ENCODE assay signal across 8 cellular contexts in the genomic region with DNA sequence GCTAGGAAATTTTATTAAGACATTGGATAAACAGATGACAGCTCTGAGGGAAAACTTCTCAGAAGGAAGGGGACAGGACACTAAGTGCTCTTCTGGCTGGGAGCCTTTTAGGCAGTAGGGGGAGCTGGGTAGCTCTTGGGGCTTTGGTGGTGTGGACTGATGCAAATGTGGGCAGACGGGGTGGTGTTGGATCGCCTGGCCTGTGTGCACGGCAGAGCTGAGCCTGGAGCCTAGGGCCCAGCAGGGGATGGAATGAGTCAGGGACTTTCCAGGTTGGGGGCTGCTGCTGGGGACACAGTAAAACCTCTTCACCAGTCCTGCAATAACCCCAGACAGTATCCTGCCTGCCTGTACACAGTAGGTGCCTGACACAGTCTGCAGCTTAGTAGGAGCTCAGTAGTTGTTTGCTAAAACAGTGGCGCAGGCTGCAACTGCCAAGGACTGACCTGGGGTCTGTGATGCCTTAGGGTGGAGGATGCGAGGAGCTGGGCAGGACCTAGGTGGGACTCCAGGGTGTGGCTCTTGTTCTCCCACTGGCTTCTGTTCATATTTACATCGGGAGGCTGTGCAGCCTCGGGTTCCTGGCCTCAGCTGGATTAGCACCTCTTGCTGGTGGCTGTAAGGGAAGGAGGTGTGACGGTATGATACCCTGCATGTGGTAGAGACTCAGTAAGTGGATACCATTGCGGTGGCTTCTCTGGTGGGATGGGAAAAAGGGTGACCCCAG.
A peak's percentile ranks its signal among the peaks of the same experiment; 100 is the strongest.
DNase-seq lines count a peak whose midpoint lies in the region; ATAC-seq and TF ChIP-seq lines count a peak whose summit lies in the region.

No MANE protein-coding gene starts in this region.

- H3K27ac Mint-ChIP-seq in osteocyte (ENCODE audit: unreplicated experiment), result peak overlapping the region; percentile 85

- TF ChIP-seq CTCF in fibroblast of mammary gland (conservative IDR thresholded peaks at IDR 0.05; ENCODE audit: control insufficient read depth, insufficient read depth, low read depth, low read length) (peak; percentile 67), osteocyte (IDR thresholded peaks at IDR 0.05) (peak; percentile 78)

- no peak for ATAC-seq in HG03521 (IDR thresholded peaks at IDR 0.05; ENCODE audit: unreplicated experiment)

- H3K27ac ChIP-seq in SJCRH30, result no peak overlapping the region

- no peaks in the 10 kb centered on the region for H3K27me3 Mint-ChIP-seq in osteocyte (ENCODE audit: unreplicated experiment)

- no peaks in the 10 kb centered on the region for H3K36me3 ChIP-seq in SJCRH30

- DNase-seq in EL, result peak; percentile 79
- DNase-seq in HCEC 1CT, result peak; percentile 73
- peak; percentile 51 to 62 for DNase-seq in SJCRH30
- DNase-seq in fibroblast of mammary gland (ENCODE audit: low read depth), result peak; percentile 56
- peak; percentile 88 for DNase-seq in osteocyte (ENCODE audit: extremely low spot score, unreplicated experiment)
- DNase-seq in C1 segment of cervical spinal cord (lab: John Stamatoyannopoulos, UW), result no peak
- no peak for DNase-seq in activated T-cell treated with anti-CD3 and anti-CD28 coated beads, Interleukin-2, amount 50 U/mL, for 1 hour

- H3K4me3 ChIP-seq in SJCRH30 (no peak overlapping the region), fibroblast of mammary gland (ENCODE audit: control insufficient read depth, low read depth, low read length) (no peak overlapping the region)

- H3K9me3 ChIP-seq in SJCRH30 (replicated peaks), result no peaks in the 10 kb centered on the region

- peak overlapping the region; percentile 55 for H3K4me3 Mint-ChIP-seq in osteocyte (ENCODE audit: unreplicated experiment)

- H3K4me1 Mint-ChIP-seq in osteocyte (ENCODE audit: unreplicated experiment), result peaks cover 70% of the 10 kb centered on the region

- H3K27me3 ChIP-seq in SJCRH30, result no peaks in the 10 kb centered on the region

- no peaks in the 10 kb centered on the region for H3K36me3 Mint-ChIP-seq in osteocyte (ENCODE audit: unreplicated experiment)

- H3K4me1 ChIP-seq in SJCRH30, result peaks cover 19% of the 10 kb centered on the region

- no peaks in the 10 kb centered on the region for H3K9me3 Mint-ChIP-seq in osteocyte (ENCODE audit: unreplicated experiment)

Comparison
In these comparisons a context has a peak if more than half of its experiments do, and no peak if none do; other contexts are left out.
1. DNase-seq: peak in EL (single experiment), HCEC 1CT (single experiment), SJCRH30 (2 of 2), fibroblast of mammary gland (single experiment) and osteocyte (single experiment); none in C1 segment of cervical spinal cord (0 of 14) and activated T-cell treated with anti-CD3 and anti-CD28 coated beads, Interleukin-2, amount 50 U/mL, for 1 hour (single experiment).